In the genomic region with DNA sequence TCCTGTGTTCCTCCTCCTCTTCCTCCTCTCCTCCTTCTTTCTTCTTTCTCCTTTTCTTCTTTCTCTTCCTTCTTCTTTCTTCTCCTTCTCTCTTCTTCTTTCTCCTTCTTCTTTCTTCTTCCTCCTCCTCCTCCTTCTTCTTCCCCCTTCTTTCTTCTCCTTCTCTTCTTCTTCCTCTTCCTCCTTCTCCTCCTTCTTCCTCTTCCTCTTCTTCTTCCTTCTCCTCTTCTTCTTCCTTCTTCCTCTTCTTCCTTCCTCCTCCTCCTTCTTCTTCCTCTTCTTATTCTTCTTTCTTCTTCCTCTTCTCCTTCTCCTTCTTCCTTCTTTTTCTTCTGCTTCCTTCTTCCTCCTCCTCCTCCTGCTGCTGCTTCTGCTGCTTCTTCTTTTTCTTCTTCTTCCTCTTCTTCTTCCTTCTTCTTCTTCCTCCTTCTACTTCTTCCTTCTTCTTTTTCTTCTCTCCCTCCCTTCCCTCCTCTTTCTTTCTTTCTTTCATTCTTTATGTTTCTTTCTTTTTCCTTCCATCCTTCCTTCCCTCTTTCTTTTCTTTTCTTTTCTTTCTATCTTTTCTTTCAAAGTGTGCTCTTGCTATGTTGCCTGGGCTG, we compare ENCODE assay signal across 1 cellular context.
TF ChIP-seq lines count a peak whose summit lies in the region.

No MANE protein-coding gene starts in this region.

TF ChIP-seq in GM12878, 131 proteins besides CTCF, POLR2A, EP300 and RAD21:
- TF ChIP-seq HDGF (IDR thresholded peaks at IDR 0.05) (0 out of 2 replicates have a peak, but pooled peaks have one; percentile 24), FOXM1 (IDR thresholded peaks at IDR 0.05; ENCODE audit: low read depth, low read length) (no peak), NBN (IDR thresholded peaks at IDR 0.05) (0 out of 2 replicates have a peak, but pooled peaks have one; percentile 38), IKZF2 (IDR thresholded peaks at IDR 0.05) (peak in 1 of 2 experiments; percentile 9; a peak in 1 of 4 replicates), YBX1 (IDR thresholded peaks at IDR 0.05) (no peak)
- TF ChIP-seq, protein P1, sequence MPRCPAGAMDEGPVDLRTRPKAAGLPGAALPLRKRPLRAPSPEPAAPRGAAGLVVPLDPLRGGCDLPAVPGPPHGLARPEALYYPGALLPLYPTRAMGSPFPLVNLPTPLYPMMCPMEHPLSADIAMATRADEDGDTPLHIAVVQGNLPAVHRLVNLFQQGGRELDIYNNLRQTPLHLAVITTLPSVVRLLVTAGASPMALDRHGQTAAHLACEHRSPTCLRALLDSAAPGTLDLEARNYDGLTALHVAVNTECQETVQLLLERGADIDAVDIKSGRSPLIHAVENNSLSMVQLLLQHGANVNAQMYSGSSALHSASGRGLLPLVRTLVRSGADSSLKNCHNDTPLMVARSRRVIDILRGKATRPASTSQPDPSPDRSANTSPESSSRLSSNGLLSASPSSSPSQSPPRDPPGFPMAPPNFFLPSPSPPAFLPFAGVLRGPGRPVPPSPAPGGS (IDR thresholded peaks at IDR 0.05; ENCODE audit: borderline replicate concordance, insufficient read depth, low read depth, low read length, poor library complexity, severe bottlenecking): no peak
TF ChIP-seq in GM12878: peak in this region for 3.
